1 cellular context compared by ENCODE assay signal in genomic region chr2:239383036-239383795, GRCh38.
TF ChIP-seq lines count a peak whose summit lies in the region.

No MANE protein-coding gene starts in this region.

TF ChIP-seq in H1, 55 proteins besides CTCF, POLR2A, EP300 and RAD21:
- TF ChIP-seq, protein P1, sequence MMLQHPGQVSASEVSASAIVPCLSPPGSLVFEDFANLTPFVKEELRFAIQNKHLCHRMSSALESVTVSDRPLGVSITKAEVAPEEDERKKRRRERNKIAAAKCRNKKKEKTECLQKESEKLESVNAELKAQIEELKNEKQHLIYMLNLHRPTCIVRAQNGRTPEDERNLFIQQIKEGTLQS (IDR thresholded peaks at IDR 0.05; ENCODE audit: insufficient read depth, low read depth, low read length) = no peak
- no peak for TF ChIP-seq USF2 (IDR thresholded peaks at IDR 0.05; ENCODE audit: low read length)
- no peak for TF ChIP-seq BACH1 (IDR thresholded peaks at IDR 0.05; ENCODE audit: low read length)
- TF ChIP-seq POU5F1 (IDR thresholded peaks at IDR 0.05; ENCODE audit: low read depth, low read length) = no peak
- no peak for TF ChIP-seq EZH2 (IDR thresholded peaks at IDR 0.05; ENCODE audit: low read depth, low read length, severe bottlenecking)
- no peak for TF ChIP-seq PHF8 (conservative IDR thresholded peaks at IDR 0.05; ENCODE audit: low read depth, low read length)
- no peak for TF ChIP-seq SP1 (IDR thresholded peaks at IDR 0.05; ENCODE audit: low read depth, low read length)
- no peak for TF ChIP-seq RFX5 (IDR thresholded peaks at IDR 0.05; ENCODE audit: borderline replicate concordance, low read depth, low read length)
- no peak for TF ChIP-seq HDAC2 (IDR thresholded peaks at IDR 0.05; ENCODE audit: borderline replicate concordance in 1 of 2, low read depth in 2 of 2, low read length in 2 of 2)
- no peak for TF ChIP-seq SIRT6 (IDR thresholded peaks at IDR 0.05; ENCODE audit: low read length)
- no peak for TF ChIP-seq TBP (IDR thresholded peaks at IDR 0.05; ENCODE audit: low read depth, low read length)
- no peak for TF ChIP-seq GABPA (IDR thresholded peaks at IDR 0.05; ENCODE audit: borderline replicate concordance, insufficient read depth, low read length)
- TF ChIP-seq SP2 (IDR thresholded peaks at IDR 0.05; ENCODE audit: low read length) = no peak
- no peak for TF ChIP-seq TCF12 (IDR thresholded peaks at IDR 0.05; ENCODE audit: low read depth, low read length)
- TF ChIP-seq CHD2 (IDR thresholded peaks at IDR 0.05; ENCODE audit: low read length) = no peak
- TF ChIP-seq ZNF274 (IDR thresholded peaks at IDR 0.05; ENCODE audit: borderline replicate concordance, extremely low read depth, low read length) = no peak
- no peak for TF ChIP-seq BCL11A (IDR thresholded peaks at IDR 0.05; ENCODE audit: low read depth in 2 of 2, low read length in 2 of 2)
- no peak for TF ChIP-seq TAF7 (optimal IDR thresholded peaks at IDR 0.05; ENCODE audit: borderline replicate concordance, low read depth, low read length)
- no peak for TF ChIP-seq YY1 (IDR thresholded peaks at IDR 0.05; ENCODE audit: low read depth, low read length)
